In genomic region chr17:19003543-19003965, GRCh38 we compare ENCODE assay signal across 8 cellular contexts. TPM values are rescaled to one million over a fixed set of nuclear protein-coding genes. Genes with fewer than 3 reads are reported as not detected.
A peak's percentile ranks its signal among the peaks of the same experiment; 100 is the strongest.
DNase-seq lines count a peak whose midpoint lies in the region; ATAC-seq and TF ChIP-seq lines count a peak whose summit lies in the region.

No MANE protein-coding gene starts in this region.

- no peak for DNase-seq in right atrium auricular region (ENCODE audit: low spot score)
- no peak for DNase-seq in Right ventricle myocardium inferior (ENCODE audit: missing footprints)
- peak in 1 of 2 donors; percentile 41 for DNase-seq in cardiac fibroblast (ENCODE audit: low read depth in 2 of 2)
- no peak for DNase-seq in aorta
- DNase-seq in sciatic nerve (ENCODE audit: low spot score), result no peak
- DNase-seq in putamen (ENCODE audit: low spot score), result no peak

- H3K27ac ChIP-seq in right atrium auricular region (peak overlapping the region; percentile 84 to 92), aorta (ENCODE audit: low read depth in 1 of 2, low read length in 2 of 2) (peak overlapping the region in 1 of 2 donors; percentile 38)

- no peaks in the 10 kb centered on the region for H3K36me3 ChIP-seq in right atrium auricular region
- H3K36me3 ChIP-seq in aorta (ENCODE audit: control insufficient read depth in 1 of 2, insufficient read depth in 2 of 2, low read length in 1 of 2), result no peaks in the 10 kb centered on the region

- no peak for ATAC-seq in Right ventricle myocardium inferior
- ATAC-seq in aorta (ENCODE audit: low FRiP score), result peak; percentile 17
- no peak for ATAC-seq in sciatic nerve
- no peak for ATAC-seq in GM19351 (IDR thresholded peaks at IDR 0.05; ENCODE audit: unreplicated experiment)

- no peaks in the 10 kb centered on the region for H3K9me3 ChIP-seq in right atrium auricular region
- H3K9me3 ChIP-seq in mononuclear cell (ENCODE audit: low read depth, low read length), result no peaks in the 10 kb centered on the region
- no peaks in the 10 kb centered on the region for H3K9me3 ChIP-seq in aorta (ENCODE audit: control insufficient read depth, low read length)

- no peak for TF ChIP-seq CTCF in right atrium auricular region (IDR thresholded peaks at IDR 0.05)
- no peak for TF ChIP-seq CTCF in cardiac fibroblast (IDR thresholded peaks at IDR 0.05; ENCODE audit: low read depth, low read length)

- WGBS in aorta, 2 donors, result 64% methylated on average over 39 of the region's 39 CpGs

- H3K27me3 ChIP-seq in right atrium auricular region, result no peaks in the 10 kb centered on the region
- H3K27me3 ChIP-seq in mononuclear cell (ENCODE audit: insufficient read depth, low read length), result no peaks in the 10 kb centered on the region
- no peaks in the 10 kb centered on the region for H3K27me3 ChIP-seq in aorta (ENCODE audit: control insufficient read depth in 1 of 2, insufficient read depth in 2 of 2, low read length in 1 of 2)

- H3K4me1 ChIP-seq in right atrium auricular region (peaks cover 0 to 57% of the 10 kb centered on the region in 2 donors), mononuclear cell (ENCODE audit: insufficient read depth, low read length) (peaks cover 29% of the 10 kb centered on the region), aorta (ENCODE audit: control insufficient read depth in 1 of 2, insufficient read depth in 2 of 2, low read length in 2 of 2) (no peaks in the 10 kb centered on the region)

- intact Hi-C loops in Right ventricle myocardium inferior (cut with DNase I), result no loop called here
- intact Hi-C loops in aorta (cut with DNase I), result no loop called here
- intact Hi-C loops in sciatic nerve (cut with DNase I), result no loop called here

- H3K4me3 ChIP-seq in right atrium auricular region (peak overlapping the region; percentile 63 to 64), cardiac fibroblast (replicated peaks in 1 of 2; ENCODE audit: low read depth in 2 of 2, low read length in 2 of 2) (peak overlapping the region; percentile 62 to 63), mononuclear cell (ENCODE audit: low read length) (peak overlapping the region; percentile 20), aorta (ENCODE audit: low read length in 2 of 2) (no peak overlapping the region)

RNA-seq across cellular contexts. Expression of gene FAM83G, which starts 1.0 kb away (rescaled TPM):
- total RNA-seq in right atrium auricular region, result 10 to 100 TPM; 14.0 to 50.9 TPM
- 2.7 TPM for total RNA-seq in Right ventricle myocardium inferior
- total RNA-seq in mononuclear cell, result 3.0 TPM
- total RNA-seq in aorta, result 10 to 100 TPM in 1 of 2 donors, 1 to 10 TPM in 1; 7.1 to 12.9 TPM
- 1 to 10 TPM; 2.5 to 3.4 TPM for polyA plus RNA-seq in aorta
- 1.8 TPM for total RNA-seq in sciatic nerve

RNA-seq across cellular contexts. Expression of gene GRAP, which starts 43.2 kb away (rescaled TPM):
- total RNA-seq in right atrium auricular region (1 to 10 TPM; 2.5 to 5.6 TPM), Right ventricle myocardium inferior (2.0 TPM), mononuclear cell (13.5 TPM), aorta (1 to 10 TPM; 4.0 to 6.3 TPM), sciatic nerve (6.2 TPM)
- polyA plus RNA-seq in aorta, result 1 to 10 TPM in 1 of 2 donors, under 1 TPM in 1; 0.87 to 2.4 TPM

RNA-seq across cellular contexts. Expression of gene SLC5A10, which starts 51.6 kb away (rescaled TPM):
- under 1 TPM in 1 of 2 donors, not detected in 1; 0.16 TPM for total RNA-seq in right atrium auricular region
- total RNA-seq in Right ventricle myocardium inferior, result not detected
- 0.10 TPM for total RNA-seq in mononuclear cell
- not detected for total RNA-seq in aorta
- under 1 TPM in 1 of 2 donors, not detected in 1; 0.23 TPM for polyA plus RNA-seq in aorta
- total RNA-seq in sciatic nerve, result not detected

Comparison
In these comparisons a context has a peak if more than half of its experiments do, and no peak if none do; other contexts are left out.
1. H3K4me3 ChIP-seq: peak in right atrium auricular region (2 of 2), cardiac fibroblast (2 of 2) and mononuclear cell (single experiment); none in aorta (0 of 2).